Comparison of ENCODE assay signal across 13 cellular contexts in the genomic region with DNA sequence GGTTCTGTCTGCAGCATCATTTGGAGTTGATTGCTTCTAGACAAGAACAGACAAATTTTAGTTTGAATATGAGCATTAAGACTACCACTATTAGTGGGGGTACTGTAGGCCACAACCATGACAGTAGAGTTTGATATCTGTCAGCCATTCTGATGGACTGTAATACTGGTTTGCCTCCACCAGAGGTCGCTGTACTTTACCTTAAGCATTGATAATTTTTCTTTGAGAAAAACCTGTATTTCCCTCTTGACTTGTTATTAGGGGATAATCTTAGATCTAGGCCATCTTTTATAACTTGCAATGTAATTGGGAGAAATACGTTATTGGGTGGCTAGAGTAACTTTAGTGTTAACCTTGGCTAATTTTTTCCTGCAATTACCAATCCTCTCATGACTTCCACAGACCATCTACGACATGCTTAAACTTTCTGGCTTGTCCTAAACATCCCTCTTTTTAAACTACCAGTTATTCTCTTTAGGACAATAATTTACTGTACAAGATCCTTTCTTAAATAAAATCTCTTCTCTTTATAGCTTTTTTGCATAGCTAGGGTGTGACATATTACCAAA.
DNase-seq lines count a peak whose midpoint lies in the region; ATAC-seq and TF ChIP-seq lines count a peak whose summit lies in the region.
"Had no signal": no experiment of that assay in that cellular context is flagged by ENCODE, and none has a peak within 500 bp of the region (broad histone marks: within the 10 kb centered on the region; RNA-seq: fewer than 3 reads in every experiment).

No MANE protein-coding gene starts in this region.

- no peaks in the 10 kb centered on the region for H3K79me2 ChIP-seq in mesendoderm (ENCODE audit: control insufficient read depth, insufficient read depth, low read length)

- H4K5ac ChIP-seq in mesendoderm (ENCODE audit: low read length), result no peak overlapping the region

- no peak overlapping the region for H3K4me2 ChIP-seq in mesendoderm (ENCODE audit: low read length)

- H3K4me3 ChIP-seq in WERI-Rb-1 (ENCODE audit: low read depth, low read length) (no peak overlapping the region), mesendoderm (ENCODE audit: low read length) (no peak overlapping the region)
- H3K4me3 ChIP-seq: lower lobe of right lung had no signal

- H3K4me1 ChIP-seq in mesendoderm (ENCODE audit: control insufficient read depth, low read depth, low read length), result no peaks in the 10 kb centered on the region
- H3K4me1 ChIP-seq: lower lobe of right lung had no signal

- H3K56ac ChIP-seq in mesendoderm (ENCODE audit: low read length), result no peak overlapping the region

- no peaks in the 10 kb centered on the region for H3K27me3 ChIP-seq in WERI-Rb-1 (ENCODE audit: insufficient read depth, low read depth, severe bottlenecking)
- H3K27me3 ChIP-seq in mesendoderm (ENCODE audit: insufficient read depth, low read length, poor library complexity), result no peaks in the 10 kb centered on the region

- no peak overlapping the region for H2BK120ac ChIP-seq in mesendoderm (ENCODE audit: low read depth, low read length)

- H3K9me3 ChIP-seq in WERI-Rb-1 (ENCODE audit: severe bottlenecking), result peaks cover 5% of the 10 kb centered on the region
- H3K9me3 ChIP-seq: lower lobe of right lung had no signal

- H4K8ac ChIP-seq in mesendoderm (ENCODE audit: low read depth, low read length), result no peak overlapping the region

- H2AK5ac ChIP-seq in mesendoderm (ENCODE audit: low read length), result no peak overlapping the region

- no peak overlapping the region for H3K4ac ChIP-seq in mesendoderm (ENCODE audit: low read depth, low read length)

- no peak overlapping the region for H3K18ac ChIP-seq in mesendoderm (ENCODE audit: low read length)

- ATAC-seq in HG02884 (IDR thresholded peaks at IDR 0.05; ENCODE audit: unreplicated experiment) (no peak), HG02938 (IDR thresholded peaks at IDR 0.05; ENCODE audit: unreplicated experiment) (no peak)
- ATAC-seq: lower lobe of right lung had no signal

- no peak overlapping the region for H3K23ac ChIP-seq in mesendoderm (ENCODE audit: low read length)

- H3K36me3 ChIP-seq in WERI-Rb-1, result no peaks in the 10 kb centered on the region
- no peaks in the 10 kb centered on the region for H3K36me3 ChIP-seq in mesendoderm (ENCODE audit: control insufficient read depth, insufficient read depth, low read length)
- H3K36me3 ChIP-seq: lower lobe of right lung had no signal

- TF ChIP-seq CTCF in GM10266 (IDR thresholded peaks at IDR 0.05; ENCODE audit: control insufficient read depth, insufficient read depth, low read depth, missing control alignments) (peak; percentile 22), WERI-Rb-1 (IDR thresholded peaks at IDR 0.05; ENCODE audit: low read depth, low read length) (0 out of 2 replicates have a peak, but pooled peaks have one; percentile 14)

- DNase-seq in GM10266 (ENCODE audit: extremely low spot score), result no peak
- DNase-seq in HT-29 (ENCODE audit: low spot score), result peak; percentile 31
- no peak for DNase-seq in WERI-Rb-1
- DNase-seq in mesendoderm, result peak; percentile 48
- DNase-seq in stimulated activated CD4-positive, alpha-beta T cell treated with anti-CD3 and anti-CD28 coated beads, Interleukin-2, amount 100 ng/mL, for 24 hours, result no peak
- DNase-seq: activated CD4-positive, alpha-beta T cell treated with anti-CD3 and anti-CD28 coated beads, Interleukin-2, amount 10 ng/mL, durations not matched to agents 7 days and 5 days; hippocampal formation; KG1; lower lobe of right lung; NCI-H2171 treated with DMSO at 0.1 percent for 48 hours; T-helper 1 cell had no signal

- H2BK5ac ChIP-seq in mesendoderm (ENCODE audit: low read length), result no peak overlapping the region

- no peaks in the 10 kb centered on the region for H3K79me1 ChIP-seq in mesendoderm (ENCODE audit: low read length)

- H3K27ac ChIP-seq in WERI-Rb-1 (no peak overlapping the region), mesendoderm (ENCODE audit: low read depth, low read length) (no peak overlapping the region)
- H3K27ac ChIP-seq: lower lobe of right lung had no signal

- no peak overlapping the region for H3K9ac ChIP-seq in mesendoderm (ENCODE audit: low read length)

- WGBS in mesendoderm (ENCODE audit: extremely low coverage, insufficient coverage, low lambda C conversion rate), result no CpG with 5 or more reads among the region's 3 CpGs

- no peak overlapping the region for H2BK15ac ChIP-seq in mesendoderm (replicated peaks; ENCODE audit: low read depth)

Comparison
In these comparisons a context has a peak if more than half of its experiments do, and no peak if none do; other contexts are left out.
1. DNase-seq: peak in HT-29 (single experiment) and mesendoderm (single experiment); none in GM10266 (single experiment), WERI-Rb-1 (single experiment) and stimulated activated CD4-positive, alpha-beta T cell treated with anti-CD3 and anti-CD28 coated beads, Interleukin-2, amount 100 ng/mL, for 24 hours (0 of 2).